In genomic region chr12:53750812-53751335, GRCh38 we compare ENCODE assay signal across 1 cellular context.
TF ChIP-seq lines count a peak whose summit lies in the region.

No MANE protein-coding gene starts in this region.

TF ChIP-seq in SK-N-SH treated with all-trans-retinoic acid at 6 μM for 48 hours, 23 proteins besides CTCF, POLR2A, EP300 and RAD21 (continued from another document):
- TF ChIP-seq, protein P1, sequence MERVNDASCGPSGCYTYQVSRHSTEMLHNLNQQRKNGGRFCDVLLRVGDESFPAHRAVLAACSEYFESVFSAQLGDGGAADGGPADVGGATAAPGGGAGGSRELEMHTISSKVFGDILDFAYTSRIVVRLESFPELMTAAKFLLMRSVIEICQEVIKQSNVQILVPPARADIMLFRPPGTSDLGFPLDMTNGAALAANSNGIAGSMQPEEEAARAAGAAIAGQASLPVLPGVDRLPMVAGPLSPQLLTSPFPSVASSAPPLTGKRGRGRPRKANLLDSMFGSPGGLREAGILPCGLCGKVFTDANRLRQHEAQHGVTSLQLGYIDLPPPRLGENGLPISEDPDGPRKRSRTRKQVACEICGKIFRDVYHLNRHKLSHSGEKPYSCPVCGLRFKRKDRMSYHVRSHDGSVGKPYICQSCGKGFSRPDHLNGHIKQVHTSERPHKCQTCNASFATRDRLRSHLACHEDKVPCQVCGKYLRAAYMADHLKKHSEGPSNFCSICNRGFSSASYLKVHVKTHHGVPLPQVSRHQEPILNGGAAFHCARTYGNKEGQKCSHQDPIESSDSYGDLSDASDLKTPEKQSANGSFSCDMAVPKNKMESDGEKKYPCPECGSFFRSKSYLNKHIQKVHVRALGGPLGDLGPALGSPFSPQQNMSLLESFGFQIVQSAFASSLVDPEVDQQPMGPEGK (CRISPR knock-in tag; IDR thresholded peaks at IDR 0.05; ENCODE audit: borderline replicate concordance): no peak
- no peak for TF ChIP-seq OSR1 (CRISPR knock-in tag; IDR thresholded peaks at IDR 0.05)
- TF ChIP-seq ZNF8 (CRISPR knock-in tag; IDR thresholded peaks at IDR 0.05): no peak
- no peak for TF ChIP-seq ZNF70 (CRISPR knock-in tag; IDR thresholded peaks at IDR 0.05)
- TF ChIP-seq BACH2 (CRISPR knock-in tag; IDR thresholded peaks at IDR 0.05; ENCODE audit: borderline replicate concordance): no peak
- TF ChIP-seq PPARA (CRISPR knock-in tag; IDR thresholded peaks at IDR 0.05; ENCODE audit: borderline replicate concordance): no peak
- no peak for TF ChIP-seq TOX (CRISPR knock-in tag; IDR thresholded peaks at IDR 0.05; ENCODE audit: borderline replicate concordance)
